Comparison of ENCODE assay signal across 1 cellular context in genomic region chr14:45134051-45134958, GRCh38.
TF ChIP-seq lines count a peak whose summit lies in the region.

FKBP3 (minus strand) TSS chr14:45134481; CDS start chr14:45134456, 25 bp downstream.

TF ChIP-seq in K562, 482 proteins besides CTCF, POLR2A, EP300 and RAD21 (continued from another document and continues in another):
- TF ChIP-seq, protein P1, sequence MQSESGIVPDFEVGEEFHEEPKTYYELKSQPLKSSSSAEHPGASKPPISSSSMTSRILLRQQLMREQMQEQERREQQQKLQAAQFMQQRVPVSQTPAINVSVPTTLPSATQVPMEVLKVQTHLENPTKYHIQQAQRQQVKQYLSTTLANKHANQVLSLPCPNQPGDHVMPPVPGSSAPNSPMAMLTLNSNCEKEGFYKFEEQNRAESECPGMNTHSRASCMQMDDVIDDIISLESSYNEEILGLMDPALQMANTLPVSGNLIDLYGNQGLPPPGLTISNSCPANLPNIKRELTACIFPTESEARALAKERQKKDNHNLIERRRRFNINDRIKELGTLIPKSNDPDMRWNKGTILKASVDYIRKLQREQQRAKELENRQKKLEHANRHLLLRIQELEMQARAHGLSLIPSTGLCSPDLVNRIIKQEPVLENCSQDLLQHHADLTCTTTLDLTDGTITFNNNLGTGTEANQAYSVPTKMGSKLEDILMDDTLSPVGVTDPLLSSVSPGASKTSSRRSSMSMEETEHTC (IDR thresholded peaks at IDR 0.05) = no peak
- TF ChIP-seq MXI1 (IDR thresholded peaks at IDR 0.05; ENCODE audit: low read depth, low read length) (no peak), DIDO1 (tag; IDR thresholded peaks at IDR 0.05; ENCODE audit: low read depth) (no peak), HNRNPUL1 (IDR thresholded peaks at IDR 0.05; ENCODE audit: low read length) (no peak), TCF7L2 (IDR thresholded peaks at IDR 0.05; ENCODE audit: low read depth, low read length) (peak; percentile 86), RFX7 (CRISPR knock-in tag; IDR thresholded peaks at IDR 0.05) (no peak), ZNF143 (CRISPR knock-in tag; IDR thresholded peaks at IDR 0.05) (no peak), EP400 (IDR thresholded peaks at IDR 0.05) (peak; percentile 75), ZNF23 (CRISPR knock-in tag; IDR thresholded peaks at IDR 0.05) (no peak), BRD9 (IDR thresholded peaks at IDR 0.05; ENCODE audit: low read depth, partially characterized antibody) (no peak), STAG1 (CRISPR knock-in tag; IDR thresholded peaks at IDR 0.05; ENCODE audit: borderline replicate concordance) (no peak), NFIC (IDR thresholded peaks at IDR 0.05) (0 out of 2 replicates have a peak, but pooled peaks have one; percentile 14), GABPB1 (CRISPR knock-in tag; IDR thresholded peaks at IDR 0.05) (peak; percentile 68), CXXC5 (CRISPR knock-in tag; IDR thresholded peaks at IDR 0.05) (peak; percentile 85), SMARCA5 (IDR thresholded peaks at IDR 0.05) (no peak), HNRNPK (IDR thresholded peaks at IDR 0.05; ENCODE audit: low read depth, low read length, poor library complexity, severe bottlenecking) (no peak), ZNF280B (CRISPR knock-in tag; IDR thresholded peaks at IDR 0.05) (no peak), ZNF583 (CRISPR knock-in tag; IDR thresholded peaks at IDR 0.05) (no peak), NFATC3 (IDR thresholded peaks at IDR 0.05) (no peak), DACH1 (IDR thresholded peaks at IDR 0.05; ENCODE audit: partially characterized antibody) (no peak), CEBPG (CRISPR knock-in tag; IDR thresholded peaks at IDR 0.05) (no peak), CEBPG (tag; conservative IDR thresholded peaks at IDR 0.05 in 1 of 2, IDR thresholded peaks at IDR 0.05 in 1 of 2) (no peak), YY1 (IDR thresholded peaks at IDR 0.05; ENCODE audit: borderline replicate concordance in 1 of 3, control insufficient read depth in 1 of 3, extremely low read depth in 1 of 3, insufficient read depth in 3 of 3, insufficient read length in 1 of 3, insufficient replicate concordance in 2 of 3, low read depth in 1 of 3, low read length in 2 of 3) (peak; percentile 52 to 90 (median 84)), MAFK (IDR thresholded peaks at IDR 0.05; ENCODE audit: low read length) (no peak), CHD4 (IDR thresholded peaks at IDR 0.05; ENCODE audit: insufficient read depth, insufficient replicate concordance, low read depth, low read length, poor library complexity, severe bottlenecking) (no peak), ZNF695 (CRISPR knock-in tag; IDR thresholded peaks at IDR 0.05) (no peak), MYC (IDR thresholded peaks at IDR 0.05; ENCODE audit: low read depth, low read length) (no peak), MYC (CRISPR knock-in tag; IDR thresholded peaks at IDR 0.05; ENCODE audit: borderline replicate concordance, low read depth) (0 out of 2 replicates have a peak, but pooled peaks have one; percentile 28), KLF1 (tag; IDR thresholded peaks at IDR 0.05) (no peak), TEAD2 (tag; IDR thresholded peaks at IDR 0.05) (no peak), SPI1 (IDR thresholded peaks at IDR 0.05; ENCODE audit: borderline replicate concordance, low read depth, low read length) (no peak), NR0B1 (IDR thresholded peaks at IDR 0.05; ENCODE audit: partially characterized antibody) (no peak), ZBTB5 (IDR thresholded peaks at IDR 0.05) (no peak), HDGF (IDR thresholded peaks at IDR 0.05) (no peak), THRB (CRISPR knock-in tag; conservative IDR thresholded peaks at IDR 0.05) (no peak), ZNF586 (CRISPR knock-in tag; conservative IDR thresholded peaks at IDR 0.05) (no peak)
- TF ChIP-seq, protein P2, sequence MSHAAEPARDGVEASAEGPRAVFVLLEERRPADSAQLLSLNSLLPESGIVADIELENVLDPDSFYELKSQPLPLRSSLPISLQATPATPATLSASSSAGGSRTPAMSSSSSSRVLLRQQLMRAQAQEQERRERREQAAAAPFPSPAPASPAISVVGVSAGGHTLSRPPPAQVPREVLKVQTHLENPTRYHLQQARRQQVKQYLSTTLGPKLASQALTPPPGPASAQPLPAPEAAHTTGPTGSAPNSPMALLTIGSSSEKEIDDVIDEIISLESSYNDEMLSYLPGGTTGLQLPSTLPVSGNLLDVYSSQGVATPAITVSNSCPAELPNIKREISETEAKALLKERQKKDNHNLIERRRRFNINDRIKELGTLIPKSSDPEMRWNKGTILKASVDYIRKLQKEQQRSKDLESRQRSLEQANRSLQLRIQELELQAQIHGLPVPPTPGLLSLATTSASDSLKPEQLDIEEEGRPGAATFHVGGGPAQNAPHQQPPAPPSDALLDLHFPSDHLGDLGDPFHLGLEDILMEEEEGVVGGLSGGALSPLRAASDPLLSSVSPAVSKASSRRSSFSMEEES (CRISPR knock-in tag; IDR thresholded peaks at IDR 0.05) = no peak
- TF ChIP-seq, protein P3, sequence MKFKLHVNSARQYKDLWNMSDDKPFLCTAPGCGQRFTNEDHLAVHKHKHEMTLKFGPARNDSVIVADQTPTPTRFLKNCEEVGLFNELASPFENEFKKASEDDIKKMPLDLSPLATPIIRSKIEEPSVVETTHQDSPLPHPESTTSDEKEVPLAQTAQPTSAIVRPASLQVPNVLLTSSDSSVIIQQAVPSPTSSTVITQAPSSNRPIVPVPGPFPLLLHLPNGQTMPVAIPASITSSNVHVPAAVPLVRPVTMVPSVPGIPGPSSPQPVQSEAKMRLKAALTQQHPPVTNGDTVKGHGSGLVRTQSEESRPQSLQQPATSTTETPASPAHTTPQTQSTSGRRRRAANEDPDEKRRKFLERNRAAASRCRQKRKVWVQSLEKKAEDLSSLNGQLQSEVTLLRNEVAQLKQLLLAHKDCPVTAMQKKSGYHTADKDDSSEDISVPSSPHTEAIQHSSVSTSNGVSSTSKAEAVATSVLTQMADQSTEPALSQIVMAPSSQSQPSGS (CRISPR knock-in tag; IDR thresholded peaks at IDR 0.05) = no peak
- TF ChIP-seq, protein P4, sequence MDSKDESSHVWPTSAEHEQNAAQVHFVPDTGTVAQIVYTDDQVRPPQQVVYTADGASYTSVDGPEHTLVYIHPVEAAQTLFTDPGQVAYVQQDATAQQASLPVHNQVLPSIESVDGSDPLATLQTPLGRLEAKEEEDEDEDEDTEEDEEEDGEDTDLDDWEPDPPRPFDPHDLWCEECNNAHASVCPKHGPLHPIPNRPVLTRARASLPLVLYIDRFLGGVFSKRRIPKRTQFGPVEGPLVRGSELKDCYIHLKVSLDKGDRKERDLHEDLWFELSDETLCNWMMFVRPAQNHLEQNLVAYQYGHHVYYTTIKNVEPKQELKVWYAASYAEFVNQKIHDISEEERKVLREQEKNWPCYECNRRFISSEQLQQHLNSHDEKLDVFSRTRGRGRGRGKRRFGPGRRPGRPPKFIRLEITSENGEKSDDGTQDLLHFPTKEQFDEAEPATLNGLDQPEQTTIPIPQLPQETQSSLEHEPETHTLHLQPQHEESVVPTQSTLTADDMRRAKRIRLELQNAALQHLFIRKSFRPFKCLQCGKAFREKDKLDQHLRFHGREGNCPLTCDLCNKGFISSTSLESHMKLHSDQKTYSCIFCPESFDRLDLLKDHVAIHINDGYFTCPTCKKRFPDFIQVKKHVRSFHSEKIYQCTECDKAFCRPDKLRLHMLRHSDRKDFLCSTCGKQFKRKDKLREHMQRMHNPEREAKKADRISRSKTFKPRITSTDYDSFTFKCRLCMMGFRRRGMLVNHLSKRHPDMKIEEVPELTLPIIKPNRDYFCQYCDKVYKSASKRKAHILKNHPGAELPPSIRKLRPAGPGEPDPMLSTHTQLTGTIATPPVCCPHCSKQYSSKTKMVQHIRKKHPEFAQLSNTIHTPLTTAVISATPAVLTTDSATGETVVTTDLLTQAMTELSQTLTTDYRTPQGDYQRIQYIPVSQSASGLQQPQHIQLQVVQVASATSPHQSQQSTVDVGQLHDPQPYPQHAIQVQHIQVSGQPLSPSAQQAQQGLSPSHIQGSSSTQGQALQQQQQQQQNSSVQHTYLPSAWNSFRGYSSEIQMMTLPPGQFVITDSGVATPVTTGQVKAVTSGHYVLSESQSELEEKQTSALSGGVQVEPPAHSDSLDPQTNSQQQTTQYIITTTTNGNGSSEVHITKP (IDR thresholded peaks at IDR 0.05; ENCODE audit: partially characterized antibody) = peak; percentile 100
- TF ChIP-seq, protein P5, sequence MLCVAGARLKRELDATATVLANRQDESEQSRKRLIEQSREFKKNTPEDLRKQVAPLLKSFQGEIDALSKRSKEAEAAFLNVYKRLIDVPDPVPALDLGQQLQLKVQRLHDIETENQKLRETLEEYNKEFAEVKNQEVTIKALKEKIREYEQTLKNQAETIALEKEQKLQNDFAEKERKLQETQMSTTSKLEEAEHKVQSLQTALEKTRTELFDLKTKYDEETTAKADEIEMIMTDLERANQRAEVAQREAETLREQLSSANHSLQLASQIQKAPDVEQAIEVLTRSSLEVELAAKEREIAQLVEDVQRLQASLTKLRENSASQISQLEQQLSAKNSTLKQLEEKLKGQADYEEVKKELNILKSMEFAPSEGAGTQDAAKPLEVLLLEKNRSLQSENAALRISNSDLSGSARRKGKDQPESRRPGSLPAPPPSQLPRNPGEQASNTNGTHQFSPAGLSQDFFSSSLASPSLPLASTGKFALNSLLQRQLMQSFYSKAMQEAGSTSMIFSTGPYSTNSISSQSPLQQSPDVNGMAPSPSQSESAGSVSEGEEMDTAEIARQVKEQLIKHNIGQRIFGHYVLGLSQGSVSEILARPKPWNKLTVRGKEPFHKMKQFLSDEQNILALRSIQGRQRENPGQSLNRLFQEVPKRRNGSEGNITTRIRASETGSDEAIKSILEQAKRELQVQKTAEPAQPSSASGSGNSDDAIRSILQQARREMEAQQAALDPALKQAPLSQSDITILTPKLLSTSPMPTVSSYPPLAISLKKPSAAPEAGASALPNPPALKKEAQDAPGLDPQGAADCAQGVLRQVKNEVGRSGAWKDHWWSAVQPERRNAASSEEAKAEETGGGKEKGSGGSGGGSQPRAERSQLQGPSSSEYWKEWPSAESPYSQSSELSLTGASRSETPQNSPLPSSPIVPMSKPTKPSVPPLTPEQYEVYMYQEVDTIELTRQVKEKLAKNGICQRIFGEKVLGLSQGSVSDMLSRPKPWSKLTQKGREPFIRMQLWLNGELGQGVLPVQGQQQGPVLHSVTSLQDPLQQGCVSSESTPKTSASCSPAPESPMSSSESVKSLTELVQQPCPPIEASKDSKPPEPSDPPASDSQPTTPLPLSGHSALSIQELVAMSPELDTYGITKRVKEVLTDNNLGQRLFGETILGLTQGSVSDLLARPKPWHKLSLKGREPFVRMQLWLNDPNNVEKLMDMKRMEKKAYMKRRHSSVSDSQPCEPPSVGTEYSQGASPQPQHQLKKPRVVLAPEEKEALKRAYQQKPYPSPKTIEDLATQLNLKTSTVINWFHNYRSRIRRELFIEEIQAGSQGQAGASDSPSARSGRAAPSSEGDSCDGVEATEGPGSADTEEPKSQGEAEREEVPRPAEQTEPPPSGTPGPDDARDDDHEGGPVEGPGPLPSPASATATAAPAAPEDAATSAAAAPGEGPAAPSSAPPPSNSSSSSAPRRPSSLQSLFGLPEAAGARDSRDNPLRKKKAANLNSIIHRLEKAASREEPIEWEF (CRISPR knock-in tag; IDR thresholded peaks at IDR 0.05) = no peak
- TF ChIP-seq, protein P6, sequence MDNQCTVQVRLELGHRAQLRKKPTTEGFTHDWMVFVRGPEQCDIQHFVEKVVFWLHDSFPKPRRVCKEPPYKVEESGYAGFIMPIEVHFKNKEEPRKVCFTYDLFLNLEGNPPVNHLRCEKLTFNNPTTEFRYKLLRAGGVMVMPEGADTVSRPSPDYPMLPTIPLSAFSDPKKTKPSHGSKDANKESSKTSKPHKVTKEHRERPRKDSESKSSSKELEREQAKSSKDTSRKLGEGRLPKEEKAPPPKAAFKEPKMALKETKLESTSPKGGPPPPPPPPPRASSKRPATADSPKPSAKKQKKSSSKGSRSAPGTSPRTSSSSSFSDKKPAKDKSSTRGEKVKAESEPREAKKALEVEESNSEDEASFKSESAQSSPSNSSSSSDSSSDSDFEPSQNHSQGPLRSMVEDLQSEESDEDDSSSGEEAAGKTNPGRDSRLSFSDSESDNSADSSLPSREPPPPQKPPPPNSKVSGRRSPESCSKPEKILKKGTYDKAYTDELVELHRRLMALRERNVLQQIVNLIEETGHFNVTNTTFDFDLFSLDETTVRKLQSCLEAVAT (IDR thresholded peaks at IDR 0.05) = peak in 1 of 2 experiments; percentile 62; a peak in 1 of 4 replicates
